ENCODE assay signal across 30 cellular contexts in genomic region chr4:168129046-168129772, GRCh38. TPM values are rescaled to one million over a fixed set of nuclear protein-coding genes. Genes with fewer than 3 reads are reported as not detected.
"Had no signal": no experiment of that assay in that cellular context is flagged by ENCODE, and none has a peak within 500 bp of the region (broad histone marks: within the 10 kb centered on the region; RNA-seq: fewer than 3 reads in every experiment).

No MANE protein-coding gene starts in this region.

- H3K9me3 ChIP-seq: ascending aorta, left ventricle myocardium inferior, pancreas, prostate gland, sigmoid colon, thyroid gland, upper lobe of right lung had no signal

- H3K4me1 ChIP-seq: ascending aorta, heart right ventricle, left ventricle myocardium inferior, prostate gland, sigmoid colon, thyroid gland, upper lobe of right lung had no signal

- H3K27ac ChIP-seq: ascending aorta, brain microvascular endothelial cell, heart right ventricle, left ventricle myocardium inferior, prostate gland, sigmoid colon, thyroid gland, upper lobe of right lung had no signal

- H3K4me3 ChIP-seq: ascending aorta, heart right ventricle, left ventricle myocardium inferior, lung, pancreas, prostate gland, sigmoid colon, thyroid gland, upper lobe of right lung had no signal

- H3K27me3 ChIP-seq: ascending aorta, brain microvascular endothelial cell, heart right ventricle, pancreas, sigmoid colon, thyroid gland, upper lobe of right lung had no signal

- H3K36me3 ChIP-seq: ascending aorta, brain microvascular endothelial cell, heart right ventricle, left ventricle myocardium inferior, pancreas, prostate gland, sigmoid colon, thyroid gland, upper lobe of right lung had no signal

- DNase-seq: activated CD4-positive, alpha-beta memory T cell treated with anti-CD3 and anti-CD28 coated beads for 36 hours; activated CD4-positive, alpha-beta T cell treated with anti-CD3 and anti-CD28 coated beads, Interleukin-2, amount 10 ng/mL, durations not matched to agents 24 days and 14 days; activated CD4-positive, CD25-positive, alpha-beta regulatory T cell treated with anti-CD3 and anti-CD28 coated beads, Interleukin-2, amount 50 U/mL, for 72 hours; activated CD8-positive, alpha-beta memory T cell treated with anti-CD3 and anti-CD28 coated beads, Interleukin-2, amount 50 U/mL, for 4 hours; activated gamma-delta T cell; activated naive CD4-positive, alpha-beta T cell treated with anti-CD3 and anti-CD28 coated beads, Interleukin-2, amount 10 ng/mL, durations not matched to agents 7 days and 5 days; activated naive CD8-positive, alpha-beta T cell treated with anti-CD3 and anti-CD28 coated beads, Interleukin-2, amount 10 ng/mL, durations not matched to agents 7 days and 5 days; activated T-cell treated with anti-CD3 and anti-CD28 coated beads, Interleukin-2, amount 50 U/mL, for 1 hour; brain microvascular endothelial cell; central memory CD4-positive, alpha-beta T cell; endodermal cell; foreskin melanocyte; heart right ventricle; left ventricle myocardium inferior; sigmoid colon; small intestine; stimulated activated CD4-positive, alpha-beta T cell treated with anti-CD3 and anti-CD28 coated beads, Interleukin-1b, Interleukin-23, amount 100 ng/mL, for 48 hours; stimulated activated CD4-positive, alpha-beta T cell treated with anti-CD3 and anti-CD28 coated beads, Interleukin-4, amount 100 ng/mL, for 4 hours; stimulated activated CD8-positive, alpha-beta memory T cell treated with anti-CD3 and anti-CD28 coated beads, Interleukin-4, amount 100 ng/mL, for 48 hours; stimulated activated naive CD8-positive, alpha-beta T cell treated with anti-CD3 and anti-CD28 coated beads, Interleukin-15, amount 100 ng/mL, for 72 hours; T-helper 17 cell; thyroid gland; upper lobe of right lung had no signal

RNA-seq across cellular contexts. Expression of gene ANXA10, which starts 36.9 kb away (rescaled TPM):
- total RNA-seq: activated CD4-positive, alpha-beta memory T cell treated with anti-CD3 and anti-CD28 coated beads for 36 hours; activated CD4-positive, alpha-beta T cell treated with anti-CD3 and anti-CD28 coated beads, Interleukin-2, amount 10 ng/mL, durations not matched to agents 24 days and 14 days; activated CD8-positive, alpha-beta memory T cell treated with anti-CD3 and anti-CD28 coated beads for 36 hours; activated naive CD8-positive, alpha-beta T cell treated with anti-CD3 and anti-CD28 coated beads, Interleukin-2, amount 10 ng/mL, durations not matched to agents 7 days and 5 days; activated T-helper 1 cell treated with anti-CD3 and anti-CD28 coated beads, Interleukin-12 subunit alpha, Interleukin-12 subunit beta, Interleukin-2, Interleukin-4 antibody, amounts not matched to agents 30 ng/mL and 10 ng/mL and 1 ng/mL, durations not matched to agents 14 hours and 24 hours and 36 hours; ascending aorta; endodermal cell; esophagus mucosa; heart right ventricle; left ventricle myocardium inferior; lung; prostate gland; sigmoid colon; T-helper 17 cell; thyroid gland; upper lobe of right lung had no signal
- polyA plus RNA-seq: heart right ventricle had no signal
